ENCODE assay signal across 15 cellular contexts in genomic region chr3:13283877-13284264, GRCh38.
A peak's percentile ranks its signal among the peaks of the same experiment; 100 is the strongest.
DNase-seq lines count a peak whose midpoint lies in the region; ATAC-seq, FAIRE-seq and TF ChIP-seq lines count a peak whose summit lies in the region.
"Had no signal": no experiment of that assay in that cellular context is flagged by ENCODE, and none has a peak within 500 bp of the region (broad histone marks: within the 10 kb centered on the region; RNA-seq: fewer than 3 reads in every experiment).

No MANE protein-coding gene starts in this region.

- H3K4me1 ChIP-seq in HUES64 (ENCODE audit: insufficient read depth, low read length): no peaks in the 10 kb centered on the region
- H3K4me1 ChIP-seq in K562 (replicated peaks in 1 of 2; ENCODE audit: control insufficient read depth in 2 of 2, insufficient read depth in 2 of 2, low read length in 2 of 2): peaks cover 6 to 27% of the 10 kb centered on the region in 2 experiments; a peak in 4 of 5 replicates
- peaks cover 10% of the 10 kb centered on the region for H3K4me1 ChIP-seq in effector memory CD4-positive, alpha-beta T cell (ENCODE audit: control insufficient read depth, insufficient read depth, low read length, poor library complexity, severe bottlenecking)

- peaks cover 29% of the 10 kb centered on the region for H3K9me3 Mint-ChIP-seq in T-helper 2 cell treated with Interferon-gamma antibody and Interleukin-4, amounts not matched to agents 5 μg/mL and 100 μg/mL, for 36 hours
- peaks cover 45% of the 10 kb centered on the region for H3K9me3 Mint-ChIP-seq in nephron progenitor cell
- H3K9me3 Mint-ChIP-seq in stimulated activated memory B cell treated with anti-CD40 and anti-IgM and Interleukin-4, amounts not matched to agents 10 μg/mL and 1 μg/mL and 100 μg/mL, for 72 hours: peaks cover 7% of the 10 kb centered on the region

- no peak for TF ChIP-seq POLR2A in K562 (conservative IDR thresholded peaks at IDR 0.05)

- no peak for TF ChIP-seq EP300 in K562 (IDR thresholded peaks at IDR 0.05; ENCODE audit: low read length)

- in situ Hi-C loops in K562 (cut with MboI): no loop called here

- peaks cover 8% of the 10 kb centered on the region for H3K4me1 Mint-ChIP-seq in T-helper 2 cell treated with Interferon-gamma antibody and Interleukin-4, amounts not matched to agents 5 μg/mL and 100 μg/mL, for 36 hours (ENCODE audit: low read depth)
- peaks cover 9% of the 10 kb centered on the region for H3K4me1 Mint-ChIP-seq in nephron progenitor cell
- peaks cover 18% of the 10 kb centered on the region for H3K4me1 Mint-ChIP-seq in stimulated activated memory B cell treated with anti-CD40 and anti-IgM and Interleukin-4, amounts not matched to agents 10 μg/mL and 1 μg/mL and 100 μg/mL, for 72 hours

- peaks cover 11% of the 10 kb centered on the region; the same call in 1 of the 2 replicates for H3K9me3 ChIP-seq in HUES64 (ENCODE audit: insufficient read depth, low read depth, low read length)
- H3K9me3 ChIP-seq in K562 (replicated peaks; ENCODE audit: control insufficient read depth, insufficient read depth, low read depth, low read length): peaks cover 11% of the 10 kb centered on the region
- H3K9me3 ChIP-seq in effector memory CD4-positive, alpha-beta T cell (ENCODE audit: control insufficient read depth, low read length): peaks cover 3% of the 10 kb centered on the region

- BruUV-seq in K562 (replicated peaks; lab: Mats Ljungman, UMichigan): no TSS peak

- peaks cover 12% of the 10 kb centered on the region for H3K36me3 Mint-ChIP-seq in T-helper 2 cell treated with Interferon-gamma antibody and Interleukin-4, amounts not matched to agents 5 μg/mL and 100 μg/mL, for 36 hours (ENCODE audit: low read depth)
- peaks cover 10% of the 10 kb centered on the region for H3K36me3 Mint-ChIP-seq in nephron progenitor cell (ENCODE audit: low read depth)
- peaks cover 5% of the 10 kb centered on the region for H3K36me3 Mint-ChIP-seq in stimulated activated memory B cell treated with anti-CD40 and anti-IgM and Interleukin-4, amounts not matched to agents 10 μg/mL and 1 μg/mL and 100 μg/mL, for 72 hours

- no peaks in the 10 kb centered on the region; the same call in 1 of the 2 replicates for H4K20me1 ChIP-seq in K562 (replicated peaks; ENCODE audit: control insufficient read depth, insufficient read depth, low read length)

- DNase-seq in T-helper 2 cell treated with Interferon-gamma antibody and Interleukin-4, amounts not matched to agents 5 μg/mL and 100 μg/mL, for 36 hours (ENCODE audit: low spot score): no peak
- DNase-seq in T-helper 2 cell: no peak
- no peak for DNase-seq in K562 (ENCODE audit: extremely low read depth in 1 of 4, low spot score in 3 of 4)
- no peak for DNase-seq in nephron progenitor cell
- no peak for DNase-seq in effector memory CD4-positive, alpha-beta T cell
- DNase-seq: activated gamma-delta T cell treated with Interleukin-2 at 50 U/mL for 16 hours, NCI-H446 treated with DMSO at 0.1 percent for 48 hours had no signal

- H3K4me3 ChIP-seq in HUES64 (ENCODE audit: low read length): peak overlapping the region; percentile 52; the same call in 1 of the 2 replicates
- no peak overlapping the region for H3K4me3 ChIP-seq in K562
- H3K4me3 ChIP-seq in effector memory CD4-positive, alpha-beta T cell (ENCODE audit: insufficient read depth, low read depth, low read length, poor library complexity, severe bottlenecking): no peak overlapping the region

- H2AFZ ChIP-seq in K562 (ENCODE audit: low read depth, low read length): peak overlapping the region; percentile 86; the same call in 1 of the 2 replicates

- no peaks in the 10 kb centered on the region for H3K79me2 ChIP-seq in K562 (ENCODE audit: control insufficient read depth, insufficient read depth, low read length)

- FAIRE-seq in K562 (lab: Jason Lieb, UNC): no peak
- FAIRE-seq: GM18507 had no signal

- peak overlapping the region; percentile 71; the same call in 1 of the 2 replicates for H3K4me2 ChIP-seq in K562 (ENCODE audit: insufficient read depth, low read length)

- TF ChIP-seq RAD21 in K562 (CRISPR knock-in tag; conservative IDR thresholded peaks at IDR 0.05 in 1 of 2, IDR thresholded peaks at IDR 0.05 in 1 of 2): no peak

- H3K27me3 Mint-ChIP-seq in T-helper 2 cell treated with Interferon-gamma antibody and Interleukin-4, amounts not matched to agents 5 μg/mL and 100 μg/mL, for 36 hours (ENCODE audit: low read depth): peaks cover 42% of the 10 kb centered on the region
- H3K27me3 Mint-ChIP-seq in nephron progenitor cell (ENCODE audit: low read depth, poor library complexity): peaks cover 57% of the 10 kb centered on the region
- H3K27me3 Mint-ChIP-seq in stimulated activated memory B cell treated with anti-CD40 and anti-IgM and Interleukin-4, amounts not matched to agents 10 μg/mL and 1 μg/mL and 100 μg/mL, for 72 hours: peaks cover 72% of the 10 kb centered on the region

- intact Hi-C loops in K562 (cut with micrococcal nuclease): loop anchor here (1.0 to 10.0 kb wide), 3 partner anchors 168 to 371 kb away; no protein-coding TSS in a partner anchor

- H3K27ac Mint-ChIP-seq in T-helper 2 cell treated with Interferon-gamma antibody and Interleukin-4, amounts not matched to agents 5 μg/mL and 100 μg/mL, for 36 hours: no peak overlapping the region
- H3K27ac Mint-ChIP-seq in nephron progenitor cell: no peak overlapping the region
- H3K27ac Mint-ChIP-seq in stimulated activated memory B cell treated with anti-CD40 and anti-IgM and Interleukin-4, amounts not matched to agents 10 μg/mL and 1 μg/mL and 100 μg/mL, for 72 hours: no peak overlapping the region

- ATAC-seq in K562 (no peak), GM21619 (IDR thresholded peaks at IDR 0.05; ENCODE audit: unreplicated experiment) (no peak)
- no peak for ATAC-seq in stimulated activated memory B cell treated with anti-CD40 and anti-IgM and Interleukin-4, amounts not matched to agents 10 μg/mL and 1 μg/mL and 100 μg/mL, for 72 hours
- ATAC-seq: sciatic nerve had no signal

- POLR2A ChIA-PET in K562 (lab: Yijun Ruan, JAX): interaction anchor here (0.9 to 1.3 kb wide), 3 partner anchors 8 to 18 kb away, joined by 3 to 6 read pairs (median 3); no protein-coding TSS in a partner anchor

- H3K27ac ChIP-seq in HUES64 (ENCODE audit: low read depth, low read length) (no peak overlapping the region), K562 (ENCODE audit: extremely low read depth, low read depth, low read length) (no peak overlapping the region)
- H3K27ac ChIP-seq in effector memory CD4-positive, alpha-beta T cell (ENCODE audit: insufficient read depth, low read length, poor library complexity, severe bottlenecking): no peak overlapping the region
- H3K27ac ChIP-seq: 22Rv1, epithelial cell of prostate, KMS-11 had no signal

- WGBS in HUES64: 100% methylated on average over 1 of the region's 1 CpG
- 18% methylated on average over 1 of the region's 1 CpG for WGBS in K562 (ENCODE audit: insufficient coverage, low coverage, missing lambda C conversion rate)

- H3K9me1 ChIP-seq in K562 (ENCODE audit: control insufficient read depth, insufficient read depth, low read length): no peaks in the 10 kb centered on the region

- peak in 1 of 3 experiments; percentile 5; a peak in 1 of 6 replicates for TF ChIP-seq CTCF in K562 (IDR thresholded peaks at IDR 0.05 in 2 of 3, conservative IDR thresholded peaks at IDR 0.05 in 1 of 3; ENCODE audit: insufficient read depth in 2 of 3, low read depth in 1 of 3, low read length in 3 of 3)
- TF ChIP-seq CTCF in nephron progenitor cell (IDR thresholded peaks at IDR 0.05): no peak

- H3K36me3 ChIP-seq in HUES64 (ENCODE audit: insufficient read depth, low read length) (no peaks in the 10 kb centered on the region), K562 (ENCODE audit: control insufficient read depth, insufficient read depth, low read length) (no peaks in the 10 kb centered on the region)
- H3K36me3 ChIP-seq in effector memory CD4-positive, alpha-beta T cell (ENCODE audit: control insufficient read depth, insufficient read depth, low read length): no peaks in the 10 kb centered on the region

- peak overlapping the region; percentile 55 for H3K4me3 Mint-ChIP-seq in T-helper 2 cell treated with Interferon-gamma antibody and Interleukin-4, amounts not matched to agents 5 μg/mL and 100 μg/mL, for 36 hours
- H3K4me3 Mint-ChIP-seq in nephron progenitor cell: peak overlapping the region; percentile 80
- H3K4me3 Mint-ChIP-seq in stimulated activated memory B cell treated with anti-CD40 and anti-IgM and Interleukin-4, amounts not matched to agents 10 μg/mL and 1 μg/mL and 100 μg/mL, for 72 hours: no peak overlapping the region

- H3K27me3 ChIP-seq in HUES64 (ENCODE audit: insufficient read depth, low read length) (peaks cover 43% of the 10 kb centered on the region), K562 (ENCODE audit: control insufficient read depth in 2 of 2, insufficient read depth in 2 of 2, low read length in 2 of 2) (peaks cover 13 to 46% of the 10 kb centered on the region in 2 experiments; a peak in 4 of 5 replicates)
- peaks cover 35% of the 10 kb centered on the region for H3K27me3 ChIP-seq in effector memory CD4-positive, alpha-beta T cell (replicated peaks; ENCODE audit: control insufficient read depth, insufficient read depth, low read length, poor library complexity, severe bottlenecking)

- no peak overlapping the region for H3K9ac ChIP-seq in HUES64 (ENCODE audit: low read depth, low read length)
- H3K9ac ChIP-seq in K562 (ENCODE audit: insufficient read depth in 1 of 2, low read depth in 2 of 2, low read length in 2 of 2): no peak overlapping the region
- H3K9ac ChIP-seq: KMS-11 had no signal

- CTCF ChIA-PET in K562 (lab: Yijun Ruan, JAX; ENCODE audit: low intra/inter-chr PET ratio): interaction anchor here (0.7 kb wide), 1 partner anchor 416 kb away, joined by 3 read pairs; no protein-coding TSS in a partner anchor

TF ChIP-seq in K562, 482 proteins besides CTCF, POLR2A, EP300 and RAD21 (continues in another document):
- TF ChIP-seq, protein P1, sequence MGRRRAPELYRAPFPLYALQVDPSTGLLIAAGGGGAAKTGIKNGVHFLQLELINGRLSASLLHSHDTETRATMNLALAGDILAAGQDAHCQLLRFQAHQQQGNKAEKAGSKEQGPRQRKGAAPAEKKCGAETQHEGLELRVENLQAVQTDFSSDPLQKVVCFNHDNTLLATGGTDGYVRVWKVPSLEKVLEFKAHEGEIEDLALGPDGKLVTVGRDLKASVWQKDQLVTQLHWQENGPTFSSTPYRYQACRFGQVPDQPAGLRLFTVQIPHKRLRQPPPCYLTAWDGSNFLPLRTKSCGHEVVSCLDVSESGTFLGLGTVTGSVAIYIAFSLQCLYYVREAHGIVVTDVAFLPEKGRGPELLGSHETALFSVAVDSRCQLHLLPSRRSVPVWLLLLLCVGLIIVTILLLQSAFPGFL (CRISPR knock-in tag; IDR thresholded peaks at IDR 0.05): no peak
- TF ChIP-seq GABPB2 (CRISPR knock-in tag; conservative IDR thresholded peaks at IDR 0.05) (no peak), LCOR (CRISPR knock-in tag; IDR thresholded peaks at IDR 0.05) (no peak), SMARCC2 (IDR thresholded peaks at IDR 0.05; ENCODE audit: low read depth) (no peak), EHMT2 (IDR thresholded peaks at IDR 0.05) (peak; percentile 14; the same call in 1 of the 2 replicates)
